ENCODE assay signal across 14 cellular contexts in genomic region chr15:88615303-88616107, GRCh38. TPM values are rescaled to one million over a fixed set of nuclear protein-coding genes. Genes with fewer than 3 reads are reported as not detected.
DNase-seq lines count a peak whose midpoint lies in the region; ATAC-seq and TF ChIP-seq lines count a peak whose summit lies in the region.
"Had no signal": no experiment of that assay in that cellular context is flagged by ENCODE, and none has a peak within 500 bp of the region (broad histone marks: within the 10 kb centered on the region; RNA-seq: fewer than 3 reads in every experiment).

No MANE protein-coding gene starts in this region.

- no peaks in the 10 kb centered on the region for H3K4me1 Mint-ChIP-seq in natural killer cell

- H3K4me3 ChIP-seq in GM12864 (ENCODE audit: low read depth, low read length): no peak overlapping the region
- H3K4me3 ChIP-seq: BLaER1 had no signal

- no peak overlapping the region for H3K27ac Mint-ChIP-seq in natural killer cell
- H3K27ac Mint-ChIP-seq: dendritic cell treated with granulocyte-macrophage colony-stimulating factor and Interleukin-4, amounts not matched to agents 40 ng/mL and 50 ng/mL, for 4 days; naive thymus-derived CD8-positive, alpha-beta T cell had no signal

- no peaks in the 10 kb centered on the region for H3K36me3 Mint-ChIP-seq in natural killer cell
- H3K36me3 Mint-ChIP-seq: naive thymus-derived CD8-positive, alpha-beta T cell had no signal

- peaks cover 39 to 81% of the 10 kb centered on the region in 2 donors for H3K27me3 Mint-ChIP-seq in natural killer cell (ENCODE audit: low read depth in 2 of 2)

- DNase-seq in GM12864 (ENCODE audit: low read depth): peak; percentile 58
- peak; percentile 83 for DNase-seq in left lobe of liver (ENCODE audit: low spot score)
- DNase-seq in natural killer cell: no peak
- no peak for DNase-seq in hippocampal formation (lab: John Stamatoyannopoulos, UW)
- DNase-seq in AG08395 (ENCODE audit: low spot score): no peak
- no peak for DNase-seq in NCI-H1694 treated with DMSO at 0.1 percent for 48 hours (lab: John Stamatoyannopoulos, UW)
- DNase-seq: activated gamma-delta T cell; MV-4-11; naive thymus-derived CD8-positive, alpha-beta T cell; substantia nigra had no signal

- TF ChIP-seq CTCF in GM12864 (IDR thresholded peaks at IDR 0.05; ENCODE audit: low read depth, low read length, missing control alignments) (no peak), natural killer cell (IDR thresholded peaks at IDR 0.05) (no peak)

- H3K4me3 Mint-ChIP-seq in natural killer cell: no peak overlapping the region
- H3K4me3 Mint-ChIP-seq: dendritic cell treated with granulocyte-macrophage colony-stimulating factor and Interleukin-4, amounts not matched to agents 40 ng/mL and 50 ng/mL, for 4 days; naive thymus-derived CD8-positive, alpha-beta T cell had no signal

- intact Hi-C loops in natural killer cell (cut with micrococcal nuclease): no loop called here

- ATAC-seq in GM21526 (IDR thresholded peaks at IDR 0.05; ENCODE audit: low FRiP score, unreplicated experiment) (peak; percentile 54), HG03565 (IDR thresholded peaks at IDR 0.05; ENCODE audit: unreplicated experiment) (peak; percentile 69), left lobe of liver (peak; percentile 86), natural killer cell (no peak)
- ATAC-seq: naive thymus-derived CD8-positive, alpha-beta T cell had no signal

- H3K9me3 Mint-ChIP-seq in natural killer cell: no peaks in the 10 kb centered on the region
- H3K9me3 Mint-ChIP-seq: dendritic cell treated with granulocyte-macrophage colony-stimulating factor and Interleukin-4, amounts not matched to agents 40 ng/mL and 50 ng/mL, for 4 days; naive thymus-derived CD8-positive, alpha-beta T cell had no signal

RNA-seq across cellular contexts. Expression of gene AEN, which starts 5.6 kb away (rescaled TPM):
- total RNA-seq in left lobe of liver (7.1 TPM), natural killer cell (10 to 100 TPM; 19.9 to 26.9 (median 20.9) TPM)

RNA-seq across cellular contexts. Expression of gene ISG20, which starts 23.3 kb away (rescaled TPM):
- total RNA-seq in left lobe of liver (5.7 TPM), natural killer cell (100 to 1,000 TPM in 2 of 3 donors, 10 to 100 TPM in 1; 80.6 to 137 (median 116) TPM)

Comparison
In these comparisons a context has a peak if more than half of its experiments do, and no peak if none do; other contexts are left out.
1. DNase-seq: peak in GM12864 (single experiment) and left lobe of liver (single experiment); none in natural killer cell (single experiment), hippocampal formation (0 of 2), AG08395 (single experiment) and NCI-H1694 treated with DMSO at 0.1 percent for 48 hours (single experiment).
2. ATAC-seq: peak in GM21526 (single experiment), HG03565 (single experiment) and left lobe of liver (single experiment); none in natural killer cell (0 of 3).
3. RNA of gene ISG20, which starts 23.3 kb away (total RNA-seq): 80.6 to 137 TPM in natural killer cell; 5.7 TPM in left lobe of liver (single experiment); every median in the first group is over 10 times any median in the second.